In genomic region chr1:190754769-190755168, GRCh38 we compare ENCODE assay signal across 11 cellular contexts.
DNase-seq lines count a peak whose midpoint lies in the region; ATAC-seq, FAIRE-seq and TF ChIP-seq lines count a peak whose summit lies in the region.
"Had no signal": no experiment of that assay in that cellular context is flagged by ENCODE, and none has a peak within 500 bp of the region (broad histone marks: within the 10 kb centered on the region; RNA-seq: fewer than 3 reads in every experiment).

No MANE protein-coding gene starts in this region.

- peak; percentile 29 for FAIRE-seq in D721Med (lab: Jason Lieb, UNC)

- TF ChIP-seq CTCF in D721Med (IDR thresholded peaks at IDR 0.05; ENCODE audit: insufficient read depth, missing control alignments) (peak; percentile 30), stomach (IDR thresholded peaks at IDR 0.05) (no peak)

- H3K27ac ChIP-seq in stomach (no peak overlapping the region), aorta (ENCODE audit: low read depth in 1 of 2, low read length in 2 of 2) (no peak overlapping the region)

- no peak for TF ChIP-seq POLR2A in stomach (IDR thresholded peaks at IDR 0.05)

- ATAC-seq in aorta (ENCODE audit: low FRiP score) (no peak), GM21515 (IDR thresholded peaks at IDR 0.05; ENCODE audit: unreplicated experiment) (no peak)
- ATAC-seq: naive thymus-derived CD8-positive, alpha-beta T cell had no signal

- H3K4me1 ChIP-seq in stomach: peaks cover 0 to 8% (median 3%) of the 10 kb centered on the region in 4 donors
- H3K4me1 ChIP-seq in aorta (ENCODE audit: control insufficient read depth in 1 of 2, insufficient read depth in 2 of 2, low read length in 2 of 2): no peaks in the 10 kb centered on the region

- H3K4me3 ChIP-seq in stomach (no peak overlapping the region), aorta (ENCODE audit: low read length in 2 of 2) (no peak overlapping the region)

- intact Hi-C loops in head of caudate nucleus (cut with DNase I) (no loop called here), stomach (cut with DNase I; ENCODE audit: low total_unique reads) (no loop called here), aorta (cut with DNase I) (no loop called here)

- H3K27me3 ChIP-seq in stomach: no peaks in the 10 kb centered on the region
- no peaks in the 10 kb centered on the region for H3K27me3 ChIP-seq in aorta (ENCODE audit: control insufficient read depth in 1 of 2, insufficient read depth in 2 of 2, low read length in 1 of 2)

- no peak for DNase-seq in D721Med (ENCODE audit: insufficient read length, low spot score)
- peak; percentile 4 for DNase-seq in NAMALWA (ENCODE audit: low spot score)
- DNase-seq in SK-N-DZ (ENCODE audit: low spot score): peak; percentile 5
- peak; percentile 41 for DNase-seq in glomerular endothelial cell (ENCODE audit: extremely low read depth, low read depth, low spot score)
- no peak for DNase-seq in head of caudate nucleus
- DNase-seq in stomach: no peak
- no peak for DNase-seq in aorta
- DNase-seq: activated gamma-delta T cell; glutamatergic neuron; naive thymus-derived CD8-positive, alpha-beta T cell had no signal

- H3K9me3 ChIP-seq in stomach (no peaks in the 10 kb centered on the region), aorta (ENCODE audit: control insufficient read depth, low read length) (no peaks in the 10 kb centered on the region)

- TF ChIP-seq EP300 in stomach (IDR thresholded peaks at IDR 0.05): no peak

- WGBS in stomach, 5 donors: 0 to 16% (median 3%) methylated on average over 1 of the region's 1 CpG
- WGBS in aorta, 2 donors: 9 to 12% methylated on average over 1 of the region's 1 CpG

- H3K36me3 ChIP-seq in stomach (no peaks in the 10 kb centered on the region), aorta (ENCODE audit: control insufficient read depth in 1 of 2, insufficient read depth in 2 of 2, low read length in 1 of 2) (no peaks in the 10 kb centered on the region)

Comparison
In these comparisons a context has a peak if more than half of its experiments do, and no peak if none do; other contexts are left out.
1. DNase-seq: peak in NAMALWA (single experiment), SK-N-DZ (single experiment) and glomerular endothelial cell (single experiment); none in D721Med (single experiment), head of caudate nucleus (0 of 42), stomach (single experiment) and aorta (0 of 2).